17 cellular contexts compared by ENCODE assay signal in genomic region chr11:12098601-12099000, GRCh38. TPM values are rescaled to one million over a fixed set of nuclear protein-coding genes. Genes with fewer than 3 reads are reported as not detected.
DNase-seq lines count a peak whose midpoint lies in the region; ATAC-seq, FAIRE-seq and TF ChIP-seq lines count a peak whose summit lies in the region.
"Had no signal": no experiment of that assay in that cellular context is flagged by ENCODE, and none has a peak within 500 bp of the region (broad histone marks: within the 10 kb centered on the region; RNA-seq: fewer than 3 reads in every experiment).

No MANE protein-coding gene starts in this region.

- no peak overlapping the region for H2AFZ ChIP-seq in keratinocyte (ENCODE audit: control insufficient read depth, low read length)
- H2AFZ ChIP-seq: GM23338 had no signal

- no peak for ATAC-seq in stimulated activated naive CD8-positive, alpha-beta T cell treated with anti-CD3 and anti-CD28 coated beads, Interleukin-15, amount 100 ng/mL, for 72 hours
- ATAC-seq: GM23338 had no signal

- H3K27me3 ChIP-seq in keratinocyte (ENCODE audit: control insufficient read depth, extremely low read depth, insufficient read depth, low read length) (no peaks in the 10 kb centered on the region), small intestine (ENCODE audit: control insufficient read depth in 2 of 2, insufficient read depth in 2 of 2, low read length in 2 of 2) (no peaks in the 10 kb centered on the region)

- no peaks in the 10 kb centered on the region for H4K20me1 ChIP-seq in keratinocyte (ENCODE audit: control insufficient read depth, extremely low read depth, insufficient read depth, low read length)

- H3K9me3 ChIP-seq in keratinocyte (ENCODE audit: control insufficient read depth, low read depth, low read length) (no peaks in the 10 kb centered on the region), small intestine (ENCODE audit: control insufficient read depth, low read depth) (no peaks in the 10 kb centered on the region)

- WGBS in small intestine, 3 donors = 79 to 93% (median 87%) methylated on average over 3 of the region's 3 CpGs

- H3K4me3 ChIP-seq in keratinocyte (ENCODE audit: control insufficient read depth in 2 of 3, extremely low read depth in 1 of 3, insufficient read depth in 2 of 3, low read depth in 1 of 3, low read length in 3 of 3) (no peak overlapping the region), small intestine (ENCODE audit: low read depth in 1 of 2, low read length in 2 of 2) (no peak overlapping the region)
- H3K4me3 ChIP-seq: GM23338 had no signal

- peak overlapping the region; percentile 62 for H3K27ac Mint-ChIP-seq in stimulated activated naive CD8-positive, alpha-beta T cell treated with anti-CD3 and anti-CD28 coated beads, Interleukin-15, Interleukin-2, amounts not matched to agents 100 ng/mL and 50 ng/mL, for 24 hours
- no peak overlapping the region for H3K27ac Mint-ChIP-seq in stimulated activated naive CD8-positive, alpha-beta T cell treated with anti-CD3 and anti-CD28 coated beads, Interleukin-15, amount 100 ng/mL, for 72 hours
- H3K27ac Mint-ChIP-seq in HFFc6 = no peak overlapping the region
- H3K27ac Mint-ChIP-seq: B cell, GM23338, IgD-negative memory B cell had no signal

- peak overlapping the region; percentile 30 for H3K4me2 ChIP-seq in keratinocyte (ENCODE audit: control insufficient read depth, extremely low read depth, insufficient read depth, low read depth, low read length)
- H3K4me2 ChIP-seq: GM23338 had no signal

- dilution Hi-C loops in keratinocyte (cut with MboI; ENCODE audit: extremely low pct_ligation_motif_present, low sequenced_read_pairs) = no loop called here

- peaks cover 9% of the 10 kb centered on the region for H3K4me1 Mint-ChIP-seq in stimulated activated naive CD8-positive, alpha-beta T cell treated with anti-CD3 and anti-CD28 coated beads, Interleukin-15, Interleukin-2, amounts not matched to agents 100 ng/mL and 50 ng/mL, for 24 hours (ENCODE audit: low read depth)
- H3K4me1 Mint-ChIP-seq in stimulated activated naive CD8-positive, alpha-beta T cell treated with anti-CD3 and anti-CD28 coated beads, Interleukin-15, amount 100 ng/mL, for 72 hours = peaks cover 29% of the 10 kb centered on the region
- H3K4me1 Mint-ChIP-seq in HFFc6 (ENCODE audit: low read depth) = peaks cover 33% of the 10 kb centered on the region

- FAIRE-seq in keratinocyte (lab: Jason Lieb, UNC) (no peak), small intestine (lab: Jason Lieb, UNC) (no peak)
- FAIRE-seq: A204.1, G401.6, GM12891 had no signal

- H3K27ac ChIP-seq in keratinocyte (ENCODE audit: control insufficient read depth, insufficient read depth, low read length) = no peak overlapping the region
- H3K27ac ChIP-seq in small intestine (ENCODE audit: low read depth in 1 of 2, low read length in 1 of 2) = no peak overlapping the region

- no peak for TF ChIP-seq CTCF in HFFc6 (IDR thresholded peaks at IDR 0.05)
- no peak for TF ChIP-seq CTCF in keratinocyte (optimal IDR thresholded peaks at IDR 0.05 in 1 of 3, IDR thresholded peaks at IDR 0.05 in 1 of 3, conservative IDR thresholded peaks at IDR 0.05 in 1 of 3; ENCODE audit: extremely low read depth in 1 of 3, insufficient read depth in 2 of 3, low read length in 3 of 3)

- no peak for DNase-seq in stimulated activated naive CD8-positive, alpha-beta T cell treated with anti-CD3 and anti-CD28 coated beads, Interleukin-15, amount 100 ng/mL, for 72 hours
- no peak for DNase-seq in HFFc6
- no peak for DNase-seq in keratinocyte (ENCODE audit: low read depth, low spot score)
- no peak for DNase-seq in inferior parietal cortex (ENCODE audit: extremely low spot score)
- DNase-seq in activated CD8-positive, alpha-beta memory T cell treated with anti-CD3 and anti-CD28 coated beads, Interleukin-2, amount 50 U/mL, for 4 hours = no peak
- DNase-seq in small intestine = no peak
- DNase-seq: CD4-positive, CD25-positive, alpha-beta regulatory T cell; DMS79; EL; H7 had no signal

- H3K36me3 Mint-ChIP-seq in stimulated activated naive CD8-positive, alpha-beta T cell treated with anti-CD3 and anti-CD28 coated beads, Interleukin-15, Interleukin-2, amounts not matched to agents 100 ng/mL and 50 ng/mL, for 24 hours (ENCODE audit: low read depth) = no peaks in the 10 kb centered on the region
- H3K36me3 Mint-ChIP-seq in HFFc6 (ENCODE audit: low read depth) = peaks cover 5% of the 10 kb centered on the region; the same call in 1 of the 2 replicates
- H3K36me3 Mint-ChIP-seq: CD4-positive, CD25-positive, alpha-beta regulatory T cell; IgD-negative memory B cell had no signal

- H3K4me1 ChIP-seq in keratinocyte (ENCODE audit: control insufficient read depth, extremely low read depth, insufficient read depth, low read length) (peaks cover 32% of the 10 kb centered on the region), small intestine (ENCODE audit: control insufficient read depth in 2 of 2, insufficient read depth in 1 of 2, low read depth in 1 of 2, low read length in 1 of 2) (peaks cover 2 to 8% of the 10 kb centered on the region in 2 donors)

- H3K9me1 ChIP-seq in keratinocyte (ENCODE audit: control insufficient read depth, extremely low read depth, insufficient read depth, low read length) = peaks cover 4% of the 10 kb centered on the region

- H3K9ac ChIP-seq in keratinocyte (ENCODE audit: control insufficient read depth, extremely low read depth, insufficient read depth, low read length) = no peak overlapping the region

- H3K36me3 ChIP-seq in keratinocyte (ENCODE audit: control insufficient read depth in 2 of 2, extremely low read depth in 1 of 2, insufficient read depth in 2 of 2, low read length in 2 of 2) (no peaks in the 10 kb centered on the region), small intestine (ENCODE audit: control insufficient read depth in 2 of 2, insufficient read depth in 2 of 2, low read length in 2 of 2) (no peaks in the 10 kb centered on the region)

- H3K27me3 Mint-ChIP-seq in stimulated activated naive CD8-positive, alpha-beta T cell treated with anti-CD3 and anti-CD28 coated beads, Interleukin-15, Interleukin-2, amounts not matched to agents 100 ng/mL and 50 ng/mL, for 24 hours = peaks cover 8% of the 10 kb centered on the region
- H3K27me3 Mint-ChIP-seq in stimulated activated naive CD8-positive, alpha-beta T cell treated with anti-CD3 and anti-CD28 coated beads, Interleukin-15, amount 100 ng/mL, for 72 hours = peaks cover 42% of the 10 kb centered on the region
- H3K27me3 Mint-ChIP-seq in HFFc6 (ENCODE audit: insufficient read depth) = peaks cover 4% of the 10 kb centered on the region

- no peak overlapping the region for H3K4me3 Mint-ChIP-seq in stimulated activated naive CD8-positive, alpha-beta T cell treated with anti-CD3 and anti-CD28 coated beads, Interleukin-15, Interleukin-2, amounts not matched to agents 100 ng/mL and 50 ng/mL, for 24 hours
- no peak overlapping the region for H3K4me3 Mint-ChIP-seq in stimulated activated naive CD8-positive, alpha-beta T cell treated with anti-CD3 and anti-CD28 coated beads, Interleukin-15, amount 100 ng/mL, for 72 hours
- H3K4me3 Mint-ChIP-seq in HFFc6 = peak overlapping the region; percentile 21
- H3K4me3 Mint-ChIP-seq: B cell; CD4-positive, CD25-positive, alpha-beta regulatory T cell; GM23338; IgD-negative memory B cell had no signal

- H3K9me3 Mint-ChIP-seq in stimulated activated naive CD8-positive, alpha-beta T cell treated with anti-CD3 and anti-CD28 coated beads, Interleukin-15, Interleukin-2, amounts not matched to agents 100 ng/mL and 50 ng/mL, for 24 hours = no peaks in the 10 kb centered on the region
- H3K9me3 Mint-ChIP-seq in stimulated activated naive CD8-positive, alpha-beta T cell treated with anti-CD3 and anti-CD28 coated beads, Interleukin-15, amount 100 ng/mL, for 72 hours = no peaks in the 10 kb centered on the region
- no peaks in the 10 kb centered on the region for H3K9me3 Mint-ChIP-seq in HFFc6
- H3K9me3 Mint-ChIP-seq: GM23338 had no signal

- no peaks in the 10 kb centered on the region for H3K79me2 ChIP-seq in keratinocyte (ENCODE audit: control insufficient read depth, insufficient read depth, low read length)

RNA-seq across cellular contexts. Expression of gene MICAL2, which starts 11.8 kb away (rescaled TPM):
- total RNA-seq in HFFc6 (2021; fragmentation: NEBNext Ultra II Directional; extraction: Animal tissue kit (Norgen Biotek cat#: 25700)) = 100 to 1,000 TPM; 199 to 252 (median 233) TPM
- polyA plus RNA-seq in keratinocyte = 72.7 to 124 TPM (median 83.9 TPM) in 3 replicates
- 172 TPM for polyA plus RNA-seq in keratinocyte (2011; ENCODE audit: low read depth)
- polyA plus RNA-seq in keratinocyte (2011; cell fraction: cytosol; rRNA removed) = 76.6 and 79.2 TPM in 2 replicates
- 175 and 197 TPM in 2 replicates for polyA plus RNA-seq in keratinocyte (2011; cell fraction: nucleus; rRNA removed)
- 52.2 and 143 TPM in 2 replicates for polyA plus RNA-seq in keratinocyte (2012; ENCODE audit: low replicate concordance)
- 218 to 406 TPM (median 316 TPM) in 3 replicates for polyA minus RNA-seq in keratinocyte
- 176 TPM for polyA minus RNA-seq in keratinocyte (2011; cell fraction: cytosol; rRNA and poly(A)+ RNA removed)
- polyA minus RNA-seq in keratinocyte (2011; cell fraction: nucleus; rRNA and poly(A)+ RNA removed) = 292 and 558 TPM in 2 replicates
- 10 to 100 TPM; 15.9 to 29.1 (median 22.2) TPM for polyA plus RNA-seq in small intestine
